ENCODE assay signal across 23 cellular contexts in the genomic region with DNA sequence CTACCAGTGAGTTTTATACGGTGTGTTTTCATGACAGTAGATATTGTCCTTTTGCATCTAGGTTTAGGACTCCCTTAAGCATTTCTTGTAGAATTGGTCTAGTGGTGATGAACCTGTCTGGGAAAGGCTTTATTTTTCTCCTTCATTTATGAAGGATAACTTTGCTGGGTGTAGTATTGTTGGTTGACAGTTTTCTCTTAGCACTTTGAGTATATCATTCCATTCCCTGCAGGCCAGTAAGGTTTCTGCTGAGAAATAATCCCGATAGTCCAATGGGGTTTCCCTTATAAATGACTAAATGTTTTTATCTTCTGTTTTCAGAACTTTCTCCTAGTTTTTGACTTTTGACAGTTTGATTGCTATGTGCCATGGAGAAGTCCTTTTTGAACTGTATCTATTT. TPM values are rescaled to one million over a fixed set of nuclear protein-coding genes. Genes with fewer than 3 reads are reported as not detected.
DNase-seq lines count a peak whose midpoint lies in the region; ATAC-seq, FAIRE-seq and TF ChIP-seq lines count a peak whose summit lies in the region.
"Had no signal": no experiment of that assay in that cellular context is flagged by ENCODE, and none has a peak within 500 bp of the region (broad histone marks: within the 10 kb centered on the region; RNA-seq: fewer than 3 reads in every experiment).

No MANE protein-coding gene starts in this region.

- DNase-seq in HepG2 (ENCODE audit: low spot score) (no peak), right lobe of liver (no peak), OCI-M1 (lab: John Stamatoyannopoulos, UW) (peak; percentile 9), endodermal cell (no peak)
- DNase-seq: 8988T; ACHN; AML-193; BE2C; CD4-positive, alpha-beta T cell; CD8-positive, alpha-beta memory T cell; DMS 273 treated with DMSO at 0.1 percent for 48 hours; DMS79; EL; GDM1 had no signal

- no TSS peak for BruUV-seq in HepG2 (replicated peaks; lab: Mats Ljungman, UMichigan)

- peaks cover 47% of the 10 kb centered on the region for H3K36me3 Mint-ChIP-seq in endodermal cell (ENCODE audit: low read depth)

- H3K4me1 ChIP-seq in HepG2 (ENCODE audit: insufficient read depth, low read length) (no peaks in the 10 kb centered on the region), right lobe of liver (no peaks in the 10 kb centered on the region), endodermal cell (ENCODE audit: control insufficient read depth, insufficient read depth, low read length) (no peaks in the 10 kb centered on the region)
- H3K4me1 ChIP-seq: A549, BE2C, HAP-1 had no signal

- 96% methylated on average over 2 of the region's 2 CpGs for WGBS in HepG2 (ENCODE audit: low lambda C conversion rate)
- 96% methylated on average over 2 of the region's 2 CpGs for WGBS in right lobe of liver (ENCODE audit: insufficient coverage, low coverage, low lambda C conversion rate, missing lambda C conversion rate)
- 93 to 100% methylated on average over 2 of the region's 2 CpGs for WGBS in endodermal cell (ENCODE audit: insufficient coverage in 1 of 2, insufficient read length in 1 of 2), 2 experiments

- TF ChIP-seq CTCF in HepG2 (CRISPR knock-in tag; IDR thresholded peaks at IDR 0.05), result no peak
- TF ChIP-seq CTCF in right lobe of liver (IDR thresholded peaks at IDR 0.05), result no peak
- TF ChIP-seq CTCF in endodermal cell (conservative IDR thresholded peaks at IDR 0.05), result no peak

- H4K20me1 ChIP-seq in HepG2 (ENCODE audit: insufficient read depth, low read length), result no peaks in the 10 kb centered on the region

- H3K27me3 Mint-ChIP-seq in endodermal cell (ENCODE audit: insufficient read depth), result no peaks in the 10 kb centered on the region
- H3K27me3 Mint-ChIP-seq: CD4-positive, alpha-beta T cell had no signal

- H3K4me3 Mint-ChIP-seq in endodermal cell, result no peak overlapping the region
- H3K4me3 Mint-ChIP-seq: CD14-positive monocyte; CD4-positive, alpha-beta T cell; CD8-positive, alpha-beta memory T cell; GM23338 had no signal

- POLR2A ChIA-PET in HepG2 (lab: Yijun Ruan, JAX), result interaction anchor here (0.7 kb wide), 1 partner anchor 11 kb away, joined by 3 read pairs; no protein-coding TSS in a partner anchor

- H3K79me2 ChIP-seq in HepG2 (ENCODE audit: insufficient read depth, low read length), result peaks cover 18% of the 10 kb centered on the region

- no peak for TF ChIP-seq EP300 in HepG2 (IDR thresholded peaks at IDR 0.05; ENCODE audit: low read depth in 2 of 2, low read length in 2 of 2)
- no peak for TF ChIP-seq EP300 in HepG2 (CRISPR knock-in tag; IDR thresholded peaks at IDR 0.05; ENCODE audit: borderline replicate concordance)

- in situ Hi-C loops in HepG2 (cut with HindIII; ENCODE audit: extremely low pct_ligation_motif_present, low pct_unique_long_range_greater_than_20kb), result no loop called here

- no peak for FAIRE-seq in HepG2 (lab: Jason Lieb, UNC)
- FAIRE-seq: A549, D721Med, GM12891 had no signal

- H3K27me3 ChIP-seq in HepG2 (ENCODE audit: control insufficient read depth in 1 of 2, insufficient read depth in 2 of 2, low read length in 2 of 2), result no peaks in the 10 kb centered on the region
- no peaks in the 10 kb centered on the region for H3K27me3 ChIP-seq in right lobe of liver
- no peaks in the 10 kb centered on the region for H3K27me3 ChIP-seq in endodermal cell (ENCODE audit: control insufficient read depth, insufficient read depth, low read length, poor library complexity, severe bottlenecking)
- H3K27me3 ChIP-seq: BE2C; BLaER1 treated with 17β-estradiol and CSF1 and Interleukin-3, amounts not matched to agents 10 nM and 100 nM had no signal

- H3K27ac Mint-ChIP-seq in endodermal cell, result no peak overlapping the region
- H3K27ac Mint-ChIP-seq: CD4-positive, alpha-beta T cell; CD8-positive, alpha-beta memory T cell; GM23338 had no signal

- no peaks in the 10 kb centered on the region for H3K4me1 Mint-ChIP-seq in endodermal cell
- H3K4me1 Mint-ChIP-seq: GM23338 had no signal

- no peak for ATAC-seq in HepG2
- no peak for ATAC-seq in right lobe of liver
- no peak for ATAC-seq in HG03039 (IDR thresholded peaks at IDR 0.05; ENCODE audit: unreplicated experiment)
- no peak for ATAC-seq in HG03342 (IDR thresholded peaks at IDR 0.05; ENCODE audit: unreplicated experiment)
- ATAC-seq: A549, GM23338 had no signal

- intact Hi-C loops in HepG2 (cut with micrococcal nuclease; ENCODE audit: unreplicated experiment) (no loop called here), right lobe of liver (cut with DNase I) (no loop called here)

- H3K27ac ChIP-seq in HepG2 (ENCODE audit: extremely low read length, insufficient read depth, low read length) (no peak overlapping the region), right lobe of liver (no peak overlapping the region), endodermal cell (ENCODE audit: low read depth, low read length) (no peak overlapping the region)
- H3K27ac ChIP-seq: A549; BLaER1 treated with 17β-estradiol and CSF1 and Interleukin-3, amounts not matched to agents 10 nM and 100 nM had no signal

- H3K9me3 ChIP-seq in HepG2 (ENCODE audit: low read length) (peaks cover 14% of the 10 kb centered on the region), right lobe of liver (peaks cover 0 to 4% (median 3%) of the 10 kb centered on the region in 4 donors), endodermal cell (ENCODE audit: control insufficient read depth, low read length) (peaks cover 49% of the 10 kb centered on the region)
- H3K9me3 ChIP-seq: BE2C had no signal

- CTCF ChIA-PET in HepG2 (lab: Yijun Ruan, JAX; ENCODE audit: low intra/inter-chr PET ratio, low total read pairs), result no interaction called here

- H3K36me3 ChIP-seq in HepG2 (replicated peaks in 1 of 2; ENCODE audit: control insufficient read depth in 1 of 2, insufficient read depth in 2 of 2, low read length in 2 of 2) (no peaks in the 10 kb centered on the region; a peak in 1 of 5 replicates), right lobe of liver (peaks cover 0 to 3% (median 0%) of the 10 kb centered on the region in 4 donors), endodermal cell (ENCODE audit: control insufficient read depth, insufficient read depth, low read length) (peaks cover 6% of the 10 kb centered on the region)
- H3K36me3 ChIP-seq: BE2C, HAP-1 had no signal

- TF ChIP-seq POLR2A in HepG2 (IDR thresholded peaks at IDR 0.05; ENCODE audit: insufficient read depth in 1 of 2, low read depth in 2 of 2, low read length in 2 of 2), result no peak
- TF ChIP-seq POLR2A in right lobe of liver (IDR thresholded peaks at IDR 0.05), result no peak

- no peak overlapping the region for H2AFZ ChIP-seq in HepG2 (ENCODE audit: low read length)
- H2AFZ ChIP-seq: GM23338 had no signal

- H3K9me3 Mint-ChIP-seq in endodermal cell, result peaks cover 61% of the 10 kb centered on the region

- H3K9ac ChIP-seq in HepG2 (ENCODE audit: insufficient read depth, low read depth, low read length) (no peak overlapping the region), endodermal cell (ENCODE audit: extremely low read depth, low read length, poor library complexity, severe bottlenecking) (no peak overlapping the region)
- H3K9ac ChIP-seq: BLaER1 treated with 17β-estradiol and CSF1 and Interleukin-3, amounts not matched to agents 10 nM and 100 nM had no signal

- H3K4me3 ChIP-seq in HepG2 (replicated peaks in 1 of 3; ENCODE audit: insufficient read depth in 1 of 3, low read depth in 2 of 3, low read length in 3 of 3) (no peak overlapping the region), right lobe of liver (no peak overlapping the region), endodermal cell (ENCODE audit: low read length) (peak overlapping the region; percentile 1)
- H3K4me3 ChIP-seq: A549, GM23338, HAP-1 had no signal

- no peak for TF ChIP-seq RAD21 in HepG2 (CRISPR knock-in tag; IDR thresholded peaks at IDR 0.05)

- no peak overlapping the region for H3K4me2 ChIP-seq in HepG2 (ENCODE audit: low read depth, low read length)
- H3K4me2 ChIP-seq: A549; BLaER1 treated with 17β-estradiol and CSF1 and Interleukin-3, amounts not matched to agents 10 nM and 100 nM; GM23338 had no signal

TF ChIP-seq in HepG2, 621 proteins besides CTCF, POLR2A, EP300 and RAD21:
- TF ChIP-seq ZNF136 (CRISPR knock-in tag; IDR thresholded peaks at IDR 0.05; ENCODE audit: low read depth), result 0 out of 2 replicates have a peak, but pooled peaks have one; percentile 80
- TF ChIP-seq GFI1 (CRISPR knock-in tag; IDR thresholded peaks at IDR 0.05; ENCODE audit: borderline replicate concordance), result no peak
- TF ChIP-seq MTA3 (CRISPR knock-in tag; IDR thresholded peaks at IDR 0.05), result no peak
TF ChIP-seq in HepG2: peak in this region for 1.

RNA-seq across cellular contexts. Expression of a gene that starts 57.2 kb away (rescaled TPM):
- total RNA-seq in HepG2 (2016; rRNA removed; fragmentation: Illumina TruSeq; extraction: Trizol) (38.1 and 48.2 TPM in 2 replicates), right lobe of liver (10 to 100 TPM; 49.0 to 64.3 (median 51.7) TPM), endodermal cell (10 to 100 TPM; 20.6 to 31.5 TPM)
- 30.3 and 34.8 TPM in 2 replicates for total RNA-seq in HepG2 (2016; cell fraction: cytosol; rRNA removed; fragmentation: Illumina TruSeq; extraction: Trizol; ENCODE audit: low read depth)
- 32.9 and 48.9 TPM in 2 replicates for total RNA-seq in HepG2 (2016; cell fraction: insoluble cytoplasmic fraction; rRNA removed; fragmentation: Illumina TruSeq; extraction: Trizol)
- 14.3 and 17.6 TPM in 2 replicates for total RNA-seq in HepG2 (2016; cell fraction: membrane; rRNA removed; fragmentation: Illumina TruSeq; extraction: Trizol)
- total RNA-seq in HepG2 (2016; cell fraction: nucleus; rRNA removed; fragmentation: Illumina TruSeq; extraction: Trizol), result 48.4 and 54.1 TPM in 2 replicates
- polyA plus RNA-seq in HepG2 (2011; rRNA removed), result 9.7 and 10.4 TPM in 2 replicates
- 5.4 and 8.2 TPM in 2 replicates for polyA plus RNA-seq in HepG2 (2011; cell fraction: cytosol; rRNA removed)
- polyA plus RNA-seq in HepG2 (2011; cell fraction: nucleus; rRNA removed), result 2.8 and 3.7 TPM in 2 replicates
- 12.1 and 15.4 TPM in 2 replicates for polyA plus RNA-seq in HepG2 (2012)
- 1.4 TPM in 2 replicates for polyA plus RNA-seq in HepG2 (2016; cell fraction: cytosol; fragmentation: Illumina TruSeq; extraction: Trizol; ENCODE audit: low read depth)
- polyA plus RNA-seq in HepG2 (2016; cell fraction: insoluble cytoplasmic fraction; fragmentation: Illumina TruSeq; extraction: Trizol; ENCODE audit: low read depth), result 16.8 and 19.2 TPM in 2 replicates
- polyA plus RNA-seq in HepG2 (2016; cell fraction: membrane; fragmentation: Illumina TruSeq; extraction: Trizol; ENCODE audit: low read depth), result 3.1 and 3.7 TPM in 2 replicates
- polyA plus RNA-seq in HepG2 (2016; cell fraction: nucleus; fragmentation: Illumina TruSeq; extraction: Trizol; ENCODE audit: insufficient read depth, low read depth), result 37.4 and 38.5 TPM in 2 replicates
- polyA minus RNA-seq in HepG2 (2011; rRNA and poly(A)+ RNA removed; ENCODE audit: low replicate concordance), result 13.2 and 17.4 TPM in 2 replicates
- polyA minus RNA-seq in HepG2 (2011; cell fraction: cytosol; rRNA and poly(A)+ RNA removed), result 21.4 and 25.3 TPM in 2 replicates
- polyA minus RNA-seq in HepG2 (2011; cell fraction: nucleus; rRNA and poly(A)+ RNA removed), result 14.4 and 17.8 TPM in 2 replicates
- 11.5 TPM for polyA plus RNA-seq in endodermal cell (2013, experiment 1 of 2)
- 12.6 TPM for polyA plus RNA-seq in endodermal cell (2013, experiment 2 of 2)
